18 cellular contexts compared by ENCODE assay signal in the genomic region with DNA sequence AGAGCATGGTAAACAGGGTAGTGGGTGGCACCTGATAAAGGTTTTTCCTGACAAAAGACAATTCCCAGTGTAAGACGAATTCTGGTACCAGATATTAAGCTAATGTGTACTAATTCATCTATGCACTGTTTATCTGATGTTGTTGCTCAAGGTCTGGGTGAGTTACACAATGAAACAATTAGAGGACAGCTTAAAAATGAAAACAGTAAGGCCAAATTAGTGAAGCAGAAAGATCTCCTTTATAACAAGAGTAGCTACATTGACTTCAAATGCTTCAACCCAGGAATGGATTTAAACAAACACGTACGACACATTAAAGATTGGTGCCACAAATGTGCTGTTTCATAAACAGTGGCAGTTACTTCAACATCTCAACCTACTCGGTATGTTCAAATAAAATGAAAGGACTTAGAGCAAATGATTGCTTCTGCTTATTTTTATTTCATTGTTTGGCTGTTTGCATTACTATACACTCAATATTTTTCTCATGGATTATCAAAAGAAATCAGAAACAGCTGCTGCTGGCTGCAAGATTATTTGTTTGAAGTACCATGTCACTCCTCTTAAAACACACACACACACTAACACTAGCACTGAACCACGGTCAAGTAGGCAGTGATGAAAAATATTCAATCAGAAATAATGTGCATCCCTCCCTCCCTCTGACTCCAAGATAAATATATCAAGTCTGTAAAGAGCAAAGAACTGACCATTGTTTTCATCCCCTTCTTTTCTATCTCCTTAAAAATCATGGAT.
DNase-seq lines count a peak whose midpoint lies in the region; ATAC-seq and TF ChIP-seq lines count a peak whose summit lies in the region.
"Had no signal": no experiment of that assay in that cellular context is flagged by ENCODE, and none has a peak within 500 bp of the region (broad histone marks: within the 10 kb centered on the region; RNA-seq: fewer than 3 reads in every experiment).

No MANE protein-coding gene starts in this region.

- H3K4me1 ChIP-seq in GM23248 (ENCODE audit: insufficient read depth) (peaks cover 31% of the 10 kb centered on the region), fibroblast of lung (ENCODE audit: control insufficient read depth, extremely low read depth, insufficient read depth, low read length) (peaks cover 7% of the 10 kb centered on the region)

- H3K79me2 ChIP-seq in GM23248 (ENCODE audit: insufficient read depth) = no peaks in the 10 kb centered on the region
- no peaks in the 10 kb centered on the region for H3K79me2 ChIP-seq in fibroblast of lung (ENCODE audit: control insufficient read depth, insufficient read depth, low read length)

- DNase-seq in GM23248 = no peak
- DNase-seq in fibroblast of lung (ENCODE audit: low read depth in 2 of 2) = peak in 1 of 2 donors; percentile 65
- no peak for DNase-seq in NOMO-1 treated with DMSO at 0.1 percent for 48 hours (lab: John Stamatoyannopoulos, UW; ENCODE audit: unreplicated experiment)
- no peak for DNase-seq in NOMO-1 treated with dmso at 0.1 percent for 144 hours (lab: John Stamatoyannopoulos, UW; ENCODE audit: unreplicated experiment)
- no peak for DNase-seq in stimulated activated naive CD4-positive, alpha-beta T cell (lab: John Stamatoyannopoulos, UW)
- DNase-seq: ACHN; AML-193; C1 segment of cervical spinal cord; CD8-positive, alpha-beta T cell; Kasumi-1; NCI-H1694 treated with DMSO at 0.1 percent for 48 hours; NCI-H2081 treated with DMSO at 0.1 percent for 48 hours; NCI-H748 treated with DMSO at 0.1 percent for 48 hours; SIG-M5; SK-N-SH had no signal

- no peaks in the 10 kb centered on the region for H3K9me2 ChIP-seq in GM23248 (ENCODE audit: insufficient read depth)
- H3K9me2 ChIP-seq: SK-N-SH had no signal

- TF ChIP-seq CTCF in WI38 (IDR thresholded peaks at IDR 0.05; ENCODE audit: low read depth, low read length) (no peak), fibroblast of lung (conservative IDR thresholded peaks at IDR 0.05 in 1 of 2, IDR thresholded peaks at IDR 0.05 in 1 of 2; ENCODE audit: low read depth in 1 of 2, low read length in 2 of 2) (no peak)

- peaks cover 27% of the 10 kb centered on the region for H3F3A ChIP-seq in GM23248 (ENCODE audit: insufficient read depth)

- H3K36me3 ChIP-seq in GM23248 (ENCODE audit: low read depth) = no peaks in the 10 kb centered on the region
- no peaks in the 10 kb centered on the region for H3K36me3 ChIP-seq in fibroblast of lung (ENCODE audit: control insufficient read depth, insufficient read depth, low read length)

- H2AFZ ChIP-seq in GM23248 (peak overlapping the region; percentile 12), fibroblast of lung (ENCODE audit: low read length) (peak overlapping the region; percentile 36)

- H3K27ac ChIP-seq in GM23248 (no peak overlapping the region), fibroblast of lung (ENCODE audit: insufficient read depth, low read length) (no peak overlapping the region)

- no peak overlapping the region for H3K4me3 ChIP-seq in GM23248
- H3K4me3 ChIP-seq in WI38 (ENCODE audit: low read depth, low read length) = peak overlapping the region; percentile 16
- no peak overlapping the region for H3K4me3 ChIP-seq in fibroblast of lung (replicated peaks in 1 of 4; ENCODE audit: control extremely low read depth in 1 of 4, insufficient read depth in 1 of 4, low read depth in 3 of 4, low read length in 4 of 4)

- H3K9me3 ChIP-seq in GM23248 (ENCODE audit: low read depth) = no peaks in the 10 kb centered on the region
- H3K9me3 ChIP-seq in fibroblast of lung (ENCODE audit: control insufficient read depth, insufficient read depth, low read depth, low read length) = no peaks in the 10 kb centered on the region
- H3K9me3 ChIP-seq: SK-N-SH had no signal

- H3K27me3 ChIP-seq in GM23248 (replicated peaks; ENCODE audit: insufficient read depth) (no peaks in the 10 kb centered on the region), fibroblast of lung (ENCODE audit: control insufficient read depth, insufficient read depth, low read length) (no peaks in the 10 kb centered on the region)

- no peak overlapping the region for H3K9ac ChIP-seq in GM23248
- H3K9ac ChIP-seq in fibroblast of lung (ENCODE audit: insufficient read depth, low read length) = no peak overlapping the region
- H3K9ac ChIP-seq: SK-N-SH had no signal

- in situ Hi-C loops in GM23248 (cut with MboI) = no loop called here

- H3K4me2 ChIP-seq in GM23248 (ENCODE audit: unreplicated experiment) (no peak overlapping the region), fibroblast of lung (ENCODE audit: extremely low read depth, insufficient read depth, low read length) (peak overlapping the region; percentile 26)
- H3K4me2 ChIP-seq: SK-N-SH had no signal

- H4K20me1 ChIP-seq in GM23248 (ENCODE audit: insufficient read depth) (no peaks in the 10 kb centered on the region), fibroblast of lung (ENCODE audit: control insufficient read depth, extremely low read depth, insufficient read depth, low read length) (no peaks in the 10 kb centered on the region)

- 30 to 33% methylated on average over 5 of the region's 5 CpGs for WGBS in GM23248 (ENCODE audit: low coverage in 1 of 2, low lambda C conversion rate in 2 of 2, missing lambda C conversion rate in 2 of 2), 2 experiments

- ATAC-seq in HG03025 (IDR thresholded peaks at IDR 0.05; ENCODE audit: low FRiP score, unreplicated experiment) = no peak
- ATAC-seq: CD8-positive, alpha-beta T cell; Panc1 had no signal
